Comparison of ENCODE assay signal across 21 cellular contexts in the genomic region with DNA sequence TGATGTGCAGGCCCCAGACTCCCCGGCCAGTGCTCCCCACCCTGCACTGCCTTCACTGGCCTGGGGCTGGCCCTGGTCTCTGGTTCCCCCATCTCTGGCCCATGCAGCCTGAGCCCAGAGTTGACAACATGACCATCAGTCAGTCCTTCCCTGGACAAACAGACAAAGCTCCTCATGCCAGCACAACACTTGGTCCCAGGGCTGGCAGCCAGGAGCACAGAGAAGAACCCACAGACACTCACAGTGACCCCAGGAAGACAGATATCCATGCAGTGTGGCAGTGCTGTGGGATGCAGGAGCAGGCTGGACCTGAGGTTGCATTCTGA.
"Had no signal": no experiment of that assay in that cellular context is flagged by ENCODE, and none has a peak within 500 bp of the region (broad histone marks: within the 10 kb centered on the region; RNA-seq: fewer than 3 reads in every experiment).

No MANE protein-coding gene starts in this region.

- H3K79me2 ChIP-seq: parathyroid adenoma had no signal

- H3K4me1 ChIP-seq: parathyroid adenoma, testis had no signal

- H3K27ac Mint-ChIP-seq: naive thymus-derived CD4-positive, alpha-beta T cell; stimulated activated naive B cell treated with anti-CD40 and anti-IgM and Interleukin-4, amounts not matched to agents 10 μg/mL and 1 μg/mL and 100 μg/mL, for 72 hours; stimulated activated naive CD8-positive, alpha-beta T cell treated with anti-CD3 and anti-CD28 coated beads, Interleukin-15, amount 100 ng/mL, for 72 hours had no signal

- H3K4me3 Mint-ChIP-seq: naive thymus-derived CD4-positive, alpha-beta T cell; neural crest cell; stimulated activated naive B cell treated with anti-CD40 and anti-IgM and Interleukin-4, amounts not matched to agents 10 μg/mL and 1 μg/mL and 100 μg/mL, for 72 hours; stimulated activated naive CD8-positive, alpha-beta T cell treated with anti-CD3 and anti-CD28 coated beads, Interleukin-15, amount 100 ng/mL, for 72 hours had no signal

- H3K9ac ChIP-seq: parathyroid adenoma had no signal

- H3K36me3 Mint-ChIP-seq: naive thymus-derived CD4-positive, alpha-beta T cell; stimulated activated naive B cell treated with anti-CD40 and anti-IgM and Interleukin-4, amounts not matched to agents 10 μg/mL and 1 μg/mL and 100 μg/mL, for 72 hours had no signal

- H2AFZ ChIP-seq: parathyroid adenoma had no signal

- DNase-seq: cortex of kidney; effector CD8-positive, alpha-beta T cell; heart right ventricle; mammary epithelial cell; naive thymus-derived CD4-positive, alpha-beta T cell; stimulated activated CD4-positive, alpha-beta T cell treated with anti-CD3 and anti-CD28 coated beads, Interleukin-15, amount 100 ng/mL, for 24 hours; stimulated activated CD4-positive, alpha-beta T cell treated with anti-CD3 and anti-CD28 coated beads, Interleukin-1b, Interleukin-23, amount 100 ng/mL, for 48 hours; stimulated activated CD4-positive, alpha-beta T cell treated with anti-CD3 and anti-CD28 coated beads, Interleukin-4, amount 100 ng/mL, for 24 hours; stimulated activated naive B cell treated with anti-CD40 and anti-IgM and Interleukin-4, amounts not matched to agents 10 μg/mL and 1 μg/mL and 100 μg/mL, for 72 hours; stimulated activated naive CD8-positive, alpha-beta T cell treated with anti-CD3 and anti-CD28 coated beads, Interleukin-15, amount 100 ng/mL, for 72 hours; testis; upper lobe of right lung had no signal

- H3K4me3 ChIP-seq: dorsolateral prefrontal cortex, heart right ventricle, spleen, testis, tibial nerve, upper lobe of right lung, vagina had no signal

- H3K27me3 ChIP-seq: testis, upper lobe of right lung, vagina had no signal

- ATAC-seq: esophagus mucosa; heart right ventricle; left lobe of liver; naive thymus-derived CD4-positive, alpha-beta T cell; sciatic nerve; stimulated activated naive B cell treated with anti-CD40 and anti-IgM and Interleukin-4, amounts not matched to agents 10 μg/mL and 1 μg/mL and 100 μg/mL, for 72 hours; stimulated activated naive CD8-positive, alpha-beta T cell treated with anti-CD3 and anti-CD28 coated beads, Interleukin-15, amount 100 ng/mL, for 72 hours; upper lobe of right lung had no signal

- H3K9me3 ChIP-seq: heart right ventricle, spleen, testis, tibial nerve, upper lobe of right lung, vagina had no signal

- H3K36me3 ChIP-seq: heart right ventricle, spleen, tibial nerve, upper lobe of right lung, vagina had no signal

- H3K27ac ChIP-seq: heart right ventricle, parathyroid adenoma, spleen, testis, tibial nerve, upper lobe of right lung, vagina had no signal

- H3K9me3 Mint-ChIP-seq: naive thymus-derived CD4-positive, alpha-beta T cell; neural crest cell; stimulated activated naive B cell treated with anti-CD40 and anti-IgM and Interleukin-4, amounts not matched to agents 10 μg/mL and 1 μg/mL and 100 μg/mL, for 72 hours; stimulated activated naive CD8-positive, alpha-beta T cell treated with anti-CD3 and anti-CD28 coated beads, Interleukin-15, amount 100 ng/mL, for 72 hours had no signal
